Comparison of ENCODE assay signal across 1 cellular context in the genomic region with DNA sequence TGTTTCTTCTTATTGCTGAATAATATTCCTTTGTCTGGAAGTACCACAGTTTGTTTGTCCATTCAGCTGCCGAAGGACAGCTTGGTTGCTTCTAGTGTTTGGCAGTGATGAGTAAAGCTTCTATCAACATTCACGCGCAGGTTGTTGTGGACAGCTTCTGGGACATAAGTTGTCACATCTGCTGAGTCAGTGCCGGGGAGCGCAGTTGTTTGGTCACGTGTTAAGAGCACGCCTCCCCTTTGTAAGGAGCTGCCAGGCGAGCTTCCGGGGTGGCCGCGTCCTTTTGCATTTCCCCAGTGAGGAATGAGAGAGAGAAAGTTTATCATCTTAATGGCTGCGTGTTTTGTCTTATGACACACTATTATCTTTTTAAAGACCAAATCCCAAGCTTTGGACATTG.
TF ChIP-seq lines count a peak whose summit lies in the region.

No MANE protein-coding gene starts in this region.

TF ChIP-seq in K562, 482 proteins besides CTCF, POLR2A, EP300 and RAD21 (continued from another document):
- TF ChIP-seq ATF3 (IDR thresholded peaks at IDR 0.05) (peak; percentile 39; the same call in 1 of the 2 replicates), ATF3 (CRISPR knock-in tag; conservative IDR thresholded peaks at IDR 0.05) (no peak), TCF7L2 (IDR thresholded peaks at IDR 0.05; ENCODE audit: low read depth, low read length) (no peak), NR2C1 (IDR thresholded peaks at IDR 0.05) (no peak), NR2C1 (tag; IDR thresholded peaks at IDR 0.05) (no peak)
